In the genomic region with DNA sequence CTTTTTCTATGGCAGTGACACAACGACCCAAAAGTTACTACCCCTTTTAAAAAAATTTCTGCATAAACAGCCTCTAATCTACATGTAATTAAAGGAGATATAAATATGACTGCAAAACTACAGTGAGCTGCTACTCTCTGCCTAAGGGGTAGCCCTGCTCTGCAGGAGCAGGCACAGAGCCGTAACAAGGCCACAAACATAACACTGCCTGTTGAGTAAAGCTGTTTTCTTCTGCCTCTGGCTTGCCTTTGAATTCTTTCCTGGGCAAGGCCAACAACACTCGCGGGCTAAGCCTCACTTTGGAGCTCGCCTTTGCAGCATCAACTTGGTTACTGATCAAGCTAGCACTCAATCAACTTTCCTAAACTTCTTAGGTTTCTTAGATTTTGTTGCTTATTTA, we compare ENCODE assay signal across 1 cellular context.
TF ChIP-seq lines count a peak whose summit lies in the region.

No MANE protein-coding gene starts in this region.

TF ChIP-seq in WTC11, 78 proteins besides CTCF, POLR2A, EP300 and RAD21 (continued from another document):
- TF ChIP-seq, protein P1, sequence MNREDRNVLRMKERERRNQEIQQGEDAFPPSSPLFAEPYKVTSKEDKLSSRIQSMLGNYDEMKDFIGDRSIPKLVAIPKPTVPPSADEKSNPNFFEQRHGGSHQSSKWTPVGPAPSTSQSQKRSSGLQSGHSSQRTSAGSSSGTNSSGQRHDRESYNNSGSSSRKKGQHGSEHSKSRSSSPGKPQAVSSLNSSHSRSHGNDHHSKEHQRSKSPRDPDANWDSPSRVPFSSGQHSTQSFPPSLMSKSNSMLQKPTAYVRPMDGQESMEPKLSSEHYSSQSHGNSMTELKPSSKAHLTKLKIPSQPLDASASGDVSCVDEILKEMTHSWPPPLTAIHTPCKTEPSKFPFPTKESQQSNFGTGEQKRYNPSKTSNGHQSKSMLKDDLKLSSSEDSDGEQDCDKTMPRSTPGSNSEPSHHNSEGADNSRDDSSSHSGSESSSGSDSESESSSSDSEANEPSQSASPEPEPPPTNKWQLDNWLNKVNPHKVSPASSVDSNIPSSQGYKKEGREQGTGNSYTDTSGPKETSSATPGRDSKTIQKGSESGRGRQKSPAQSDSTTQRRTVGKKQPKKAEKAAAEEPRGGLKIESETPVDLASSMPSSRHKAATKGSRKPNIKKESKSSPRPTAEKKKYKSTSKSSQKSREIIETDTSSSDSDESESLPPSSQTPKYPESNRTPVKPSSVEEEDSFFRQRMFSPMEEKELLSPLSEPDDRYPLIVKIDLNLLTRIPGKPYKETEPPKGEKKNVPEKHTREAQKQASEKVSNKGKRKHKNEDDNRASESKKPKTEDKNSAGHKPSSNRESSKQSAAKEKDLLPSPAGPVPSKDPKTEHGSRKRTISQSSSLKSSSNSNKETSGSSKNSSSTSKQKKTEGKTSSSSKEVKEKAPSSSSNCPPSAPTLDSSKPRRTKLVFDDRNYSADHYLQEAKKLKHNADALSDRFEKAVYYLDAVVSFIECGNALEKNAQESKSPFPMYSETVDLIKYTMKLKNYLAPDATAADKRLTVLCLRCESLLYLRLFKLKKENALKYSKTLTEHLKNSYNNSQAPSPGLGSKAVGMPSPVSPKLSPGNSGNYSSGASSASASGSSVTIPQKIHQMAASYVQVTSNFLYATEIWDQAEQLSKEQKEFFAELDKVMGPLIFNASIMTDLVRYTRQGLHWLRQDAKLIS (CRISPR knock-in tag; IDR thresholded peaks at IDR 0.05; ENCODE audit: borderline replicate concordance), result no peak
- no peak for TF ChIP-seq ZNF232 (CRISPR knock-in tag; IDR thresholded peaks at IDR 0.05)
- TF ChIP-seq, protein P2, sequence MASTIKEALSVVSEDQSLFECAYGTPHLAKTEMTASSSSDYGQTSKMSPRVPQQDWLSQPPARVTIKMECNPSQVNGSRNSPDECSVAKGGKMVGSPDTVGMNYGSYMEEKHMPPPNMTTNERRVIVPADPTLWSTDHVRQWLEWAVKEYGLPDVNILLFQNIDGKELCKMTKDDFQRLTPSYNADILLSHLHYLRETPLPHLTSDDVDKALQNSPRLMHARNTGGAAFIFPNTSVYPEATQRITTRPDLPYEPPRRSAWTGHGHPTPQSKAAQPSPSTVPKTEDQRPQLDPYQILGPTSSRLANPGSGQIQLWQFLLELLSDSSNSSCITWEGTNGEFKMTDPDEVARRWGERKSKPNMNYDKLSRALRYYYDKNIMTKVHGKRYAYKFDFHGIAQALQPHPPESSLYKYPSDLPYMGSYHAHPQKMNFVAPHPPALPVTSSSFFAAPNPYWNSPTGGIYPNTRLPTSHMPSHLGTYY (CRISPR knock-in tag; IDR thresholded peaks at IDR 0.05), result no peak
